8 cellular contexts compared by ENCODE assay signal in the genomic region with DNA sequence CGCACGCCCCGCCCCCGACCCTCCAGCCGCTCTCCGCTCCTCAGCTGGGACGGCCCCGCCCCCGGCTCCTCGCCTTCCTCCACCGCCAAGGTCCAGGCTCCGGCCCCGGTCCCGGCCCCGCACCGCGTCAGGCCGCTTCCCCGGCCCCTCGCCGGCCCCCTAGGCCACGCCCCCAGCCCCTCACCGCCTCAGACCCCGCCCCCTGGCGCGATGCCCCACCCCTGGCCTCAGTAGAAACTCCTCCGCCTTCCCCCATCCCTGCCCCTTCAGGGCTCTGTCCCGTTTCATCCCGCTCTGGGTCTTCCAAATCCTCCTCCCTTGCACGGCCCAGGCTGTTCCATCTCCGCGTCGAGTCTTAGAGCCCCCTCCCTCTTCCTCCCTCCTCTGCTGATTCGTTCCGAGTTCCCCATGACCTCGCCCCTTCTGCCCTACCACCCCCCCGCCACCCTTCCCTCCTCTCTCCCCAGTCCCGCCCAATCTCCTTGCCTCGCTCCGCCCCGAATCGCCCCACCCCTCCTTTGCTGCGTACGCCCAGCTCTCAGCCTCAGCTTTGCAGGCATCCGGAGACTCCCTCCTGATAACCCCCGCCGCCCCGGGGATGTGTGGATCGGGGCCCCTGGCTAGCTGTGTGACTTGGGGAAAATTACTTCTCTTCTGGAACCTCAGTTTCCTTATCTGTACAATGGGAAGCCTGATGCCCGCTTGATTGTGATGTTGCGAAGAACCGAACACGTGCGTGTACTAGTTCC. TPM values are rescaled to one million over a fixed set of nuclear protein-coding genes. Genes with fewer than 3 reads are reported as not detected.
DNase-seq lines count a peak whose midpoint lies in the region; ATAC-seq lines count a peak whose summit lies in the region.

No MANE protein-coding gene starts in this region.

- peaks cover 6% of the 10 kb centered on the region; the same call in 1 of the 2 replicates for H3K4me1 ChIP-seq in ES-I3 (ENCODE audit: insufficient read depth, low read length)
- H3K4me1 ChIP-seq in effector memory CD4-positive, alpha-beta T cell (ENCODE audit: control insufficient read depth, insufficient read depth, low read length, poor library complexity, severe bottlenecking), result peaks cover 12% of the 10 kb centered on the region

- H3K27ac ChIP-seq in effector memory CD4-positive, alpha-beta T cell (ENCODE audit: insufficient read depth, low read length, poor library complexity, severe bottlenecking), result no peak overlapping the region

- DNase-seq in NCI-H748 treated with DMSO at 0.1 percent for 48 hours (lab: John Stamatoyannopoulos, UW) (peak; percentile 67), lung microvascular endothelial cell (ENCODE audit: low read depth in 2 of 2) (peak; percentile 73 to 93)
- DNase-seq in activated CD8-positive, alpha-beta memory T cell treated with anti-CD3 and anti-CD28 coated beads for 4 hours (ENCODE audit: low read depth in 2 of 2), result peak; percentile 82
- DNase-seq in effector memory CD4-positive, alpha-beta T cell, result peak; percentile 82 to 88 (median 87)
- DNase-seq in stimulated activated CD4-positive, alpha-beta T cell treated with anti-CD3 and anti-CD28 coated beads, TNF-alpha, amount 100 ng/mL, for 4 hours (ENCODE audit: low read depth in 3 of 3), result peak; percentile 79 to 87 (median 86)

- peak overlapping the region; percentile 26; the same call in 1 of the 2 replicates for H3K9ac ChIP-seq in ES-I3 (ENCODE audit: low read depth, low read length)

- peak; percentile 50 for ATAC-seq in HG03135 (IDR thresholded peaks at IDR 0.05; ENCODE audit: unreplicated experiment)
- ATAC-seq in GM18870 (IDR thresholded peaks at IDR 0.05; ENCODE audit: unreplicated experiment), result no peak

- H3K4me3 ChIP-seq in effector memory CD4-positive, alpha-beta T cell (ENCODE audit: insufficient read depth, low read depth, low read length, poor library complexity, severe bottlenecking), result peak overlapping the region; percentile 68

- no peaks in the 10 kb centered on the region for H3K27me3 ChIP-seq in effector memory CD4-positive, alpha-beta T cell (replicated peaks; ENCODE audit: control insufficient read depth, insufficient read depth, low read length, poor library complexity, severe bottlenecking)

- H3K9me3 ChIP-seq in ES-I3 (ENCODE audit: control insufficient read depth, insufficient read depth, low read length), result no peaks in the 10 kb centered on the region
- no peaks in the 10 kb centered on the region for H3K9me3 ChIP-seq in effector memory CD4-positive, alpha-beta T cell (ENCODE audit: control insufficient read depth, low read length)

- H3K36me3 ChIP-seq in ES-I3 (ENCODE audit: insufficient read depth, low read length), result no peaks in the 10 kb centered on the region
- no peaks in the 10 kb centered on the region for H3K36me3 ChIP-seq in effector memory CD4-positive, alpha-beta T cell (ENCODE audit: control insufficient read depth, insufficient read depth, low read length)

RNA-seq across cellular contexts. Expression of gene ASAP3, which starts 0.4 kb away (rescaled TPM):
- 3.4 and 5.4 TPM in 2 replicates for total RNA-seq in lung microvascular endothelial cell

RNA-seq across cellular contexts. Expression of gene E2F2, which starts 46.6 kb away (rescaled TPM):
- 0.40 and 0.87 TPM in 2 replicates for total RNA-seq in lung microvascular endothelial cell

RNA-seq across cellular contexts. Expression of gene TCEA3, which starts 59.9 kb away (rescaled TPM):
- total RNA-seq in lung microvascular endothelial cell, result 0.20 and 0.22 TPM in 2 replicates
